ENCODE assay signal across 3 cellular contexts in the genomic region with DNA sequence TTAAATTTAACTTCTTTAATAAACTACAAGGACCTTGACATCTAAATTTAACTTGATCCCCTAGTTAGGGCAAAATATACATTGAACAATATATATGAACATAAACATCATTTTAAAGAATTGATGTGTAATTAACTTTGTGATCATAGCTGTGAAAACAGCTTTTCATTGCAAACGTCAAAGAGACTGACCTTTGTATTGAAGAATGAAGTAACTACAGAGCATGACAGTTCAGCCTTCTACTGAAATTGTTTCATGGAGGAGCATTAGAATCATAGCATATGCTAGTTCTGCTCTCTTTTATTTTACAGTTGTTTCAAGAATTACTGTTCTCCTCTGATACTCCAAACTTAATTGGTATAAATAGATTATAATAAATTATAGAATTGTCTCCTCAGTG.
"Had no signal": no experiment of that assay in that cellular context is flagged by ENCODE, and none has a peak within 500 bp of the region (broad histone marks: within the 10 kb centered on the region; RNA-seq: fewer than 3 reads in every experiment).

No MANE protein-coding gene starts in this region.

- ATAC-seq: GM23338 had no signal

- H3K4me3 ChIP-seq: GM23338 had no signal

- DNase-seq: H9, HCEC 1CT had no signal
